Comparison of ENCODE assay signal across 8 cellular contexts in genomic region chr19:51514866-51515481, GRCh38. TPM values are rescaled to one million over a fixed set of nuclear protein-coding genes. Genes with fewer than 3 reads are reported as not detected.
DNase-seq lines count a peak whose midpoint lies in the region; ATAC-seq, FAIRE-seq and TF ChIP-seq lines count a peak whose summit lies in the region.

No MANE protein-coding gene starts in this region.

- H3K27me3 ChIP-seq in Peyer's patch (no peaks in the 10 kb centered on the region), colonic mucosa (no peaks in the 10 kb centered on the region), mesendoderm (ENCODE audit: insufficient read depth, low read length, poor library complexity) (no peaks in the 10 kb centered on the region)

- no peaks in the 10 kb centered on the region for H3K79me1 ChIP-seq in mesendoderm (ENCODE audit: low read length)

- H3K9me3 ChIP-seq in Peyer's patch (no peaks in the 10 kb centered on the region), colonic mucosa (no peaks in the 10 kb centered on the region)

- no peaks in the 10 kb centered on the region for H3K4me1 ChIP-seq in Peyer's patch
- no peaks in the 10 kb centered on the region for H3K4me1 ChIP-seq in colonic mucosa
- H3K4me1 ChIP-seq in mesendoderm (ENCODE audit: control insufficient read depth, low read depth, low read length) = no peaks in the 10 kb centered on the region

- no peak overlapping the region for H3K27ac ChIP-seq in Peyer's patch
- no peak overlapping the region for H3K27ac ChIP-seq in colonic mucosa
- H3K27ac ChIP-seq in mesendoderm (ENCODE audit: low read depth, low read length) = no peak overlapping the region

- no peaks in the 10 kb centered on the region for H3K36me3 ChIP-seq in Peyer's patch
- H3K36me3 ChIP-seq in colonic mucosa = no peaks in the 10 kb centered on the region
- H3K36me3 ChIP-seq in mesendoderm (ENCODE audit: control insufficient read depth, insufficient read depth, low read length) = no peaks in the 10 kb centered on the region

- no peak overlapping the region for H4K8ac ChIP-seq in mesendoderm (ENCODE audit: low read depth, low read length)

- no peak overlapping the region for H3K4me2 ChIP-seq in mesendoderm (ENCODE audit: low read length)

- WGBS in mesendoderm (ENCODE audit: extremely low coverage, insufficient coverage, low lambda C conversion rate) = no CpG with 5 or more reads among the region's 3 CpGs

- no peak overlapping the region for H3K4me3 ChIP-seq in Peyer's patch
- no peak overlapping the region for H3K4me3 ChIP-seq in colonic mucosa
- no peak overlapping the region for H3K4me3 ChIP-seq in mesendoderm (ENCODE audit: low read length)

- no peak overlapping the region for H3K23ac ChIP-seq in mesendoderm (ENCODE audit: low read length)

- no peak overlapping the region for H2BK5ac ChIP-seq in mesendoderm (ENCODE audit: low read length)

- H3K18ac ChIP-seq in mesendoderm (ENCODE audit: low read length) = no peak overlapping the region

- H3K9ac ChIP-seq in colonic mucosa (ENCODE audit: low read depth in 2 of 2, low read length in 2 of 2) (no peak overlapping the region), mesendoderm (ENCODE audit: low read length) (no peak overlapping the region)

- DNase-seq in NCI-H510A treated with DMSO at 0.1 percent for 48 hours (lab: John Stamatoyannopoulos, UW) = peak; percentile 1
- no peak for DNase-seq in NCI-H510A (lab: John Stamatoyannopoulos, UW)
- DNase-seq in HTR-8/SVneo (ENCODE audit: insufficient read length, low spot score) = peak; percentile 54
- DNase-seq in Peyer's patch = no peak
- DNase-seq in colonic mucosa = no peak
- DNase-seq in mesendoderm = peak; percentile 55

- TF ChIP-seq CTCF in Peyer's patch (IDR thresholded peaks at IDR 0.05) (peak; percentile 75 to 87 (median 84)), colonic mucosa (IDR thresholded peaks at IDR 0.05) (peak; percentile 74)

- no peak overlapping the region for H2AK5ac ChIP-seq in mesendoderm (ENCODE audit: low read length)

- no peak for FAIRE-seq in HTR-8/SVneo (lab: Jason Lieb, UNC)

- H3K79me2 ChIP-seq in mesendoderm (ENCODE audit: control insufficient read depth, insufficient read depth, low read length) = no peaks in the 10 kb centered on the region

- no peak overlapping the region for H3K4ac ChIP-seq in mesendoderm (ENCODE audit: low read depth, low read length)

- TF ChIP-seq POLR2A in Peyer's patch (IDR thresholded peaks at IDR 0.05) = no peak

- no peak overlapping the region for H3K56ac ChIP-seq in mesendoderm (ENCODE audit: low read length)

- intact Hi-C loops in colonic mucosa (cut with DNase I) = loop anchor here (5.0 kb wide), 1 partner anchor 43 kb away; no protein-coding TSS in a partner anchor

- H4K5ac ChIP-seq in mesendoderm (ENCODE audit: low read length) = no peak overlapping the region

- ATAC-seq in HG03565 (IDR thresholded peaks at IDR 0.05; ENCODE audit: unreplicated experiment) (no peak), GM18870 (IDR thresholded peaks at IDR 0.05; ENCODE audit: unreplicated experiment) (no peak)

- H2BK15ac ChIP-seq in mesendoderm (replicated peaks; ENCODE audit: low read depth) = no peak overlapping the region

- H2BK120ac ChIP-seq in mesendoderm (ENCODE audit: low read depth, low read length) = no peak overlapping the region

RNA-seq across cellular contexts. Expression of gene SIGLEC12, which starts 13.4 kb away (rescaled TPM):
- total RNA-seq in Peyer's patch (1 to 10 TPM in 2 of 4 donors, not detected in 2; 2.5 to 3.3 TPM), colonic mucosa (under 1 TPM; 0.15 to 0.35 TPM)
- not detected for polyA plus RNA-seq in mesendoderm (2013, experiment 1 of 2)
- not detected for polyA plus RNA-seq in mesendoderm (2013, experiment 2 of 2)

RNA-seq across cellular contexts. Expression of gene SIGLEC6, which starts 16.5 kb away (rescaled TPM):
- 10 to 100 TPM in 1 of 4 donors, 1 to 10 TPM in 2, not detected in 1; 2.7 to 19.8 (median 6.8) TPM for total RNA-seq in Peyer's patch
- total RNA-seq in colonic mucosa = 1 to 10 TPM in 1 of 2 donors, under 1 TPM in 1; 0.98 to 1.9 TPM
- polyA plus RNA-seq in mesendoderm (2013, experiment 1 of 2) = 0.15 TPM
- 0.13 TPM for polyA plus RNA-seq in mesendoderm (2013, experiment 2 of 2)

RNA-seq across cellular contexts. Expression of gene CEACAM18, which starts 36.6 kb away (rescaled TPM):
- 1 to 10 TPM; 2.4 to 4.4 (median 2.5) TPM for total RNA-seq in Peyer's patch
- not detected for total RNA-seq in colonic mucosa
- not detected for polyA plus RNA-seq in mesendoderm (2013, experiment 1 of 2)
- polyA plus RNA-seq in mesendoderm (2013, experiment 2 of 2) = not detected

RNA-seq across cellular contexts. Expression of gene ZNF175, which starts 56.1 kb away (rescaled TPM):
- total RNA-seq in Peyer's patch (10 to 100 TPM; 11.9 to 27.2 (median 16.0) TPM), colonic mucosa (1 to 10 TPM; 5.7 to 8.1 TPM)
- polyA plus RNA-seq in mesendoderm (2013, experiment 1 of 2) = 3.4 TPM
- polyA plus RNA-seq in mesendoderm (2013, experiment 2 of 2) = 3.2 TPM

RNA-seq across cellular contexts. Expression of gene SIGLEC8, which starts 56.7 kb away (rescaled TPM):
- 10 to 100 TPM in 1 of 4 donors, under 1 TPM in 3; 0.18 to 13.2 (median 0.52) TPM for total RNA-seq in Peyer's patch
- total RNA-seq in colonic mucosa = under 1 TPM; 0.32 to 0.94 TPM
- not detected for polyA plus RNA-seq in mesendoderm (2013, experiment 1 of 2)
- polyA plus RNA-seq in mesendoderm (2013, experiment 2 of 2) = not detected

Comparison
In these comparisons a context has a peak if more than half of its experiments do, and no peak if none do; other contexts are left out.
1. DNase-seq: peak in NCI-H510A treated with DMSO at 0.1 percent for 48 hours (single experiment), HTR-8/SVneo (single experiment) and mesendoderm (single experiment); none in NCI-H510A (single experiment), Peyer's patch (0 of 3) and colonic mucosa (single experiment).